ENCODE assay signal across 21 cellular contexts in genomic region chr16:2244926-2245795, GRCh38.
"Had no signal": no experiment of that assay in that cellular context is flagged by ENCODE, and none has a peak within 500 bp of the region (broad histone marks: within the 10 kb centered on the region; RNA-seq: fewer than 3 reads in every experiment).

No MANE protein-coding gene starts in this region.

- H3K36me3 Mint-ChIP-seq: naive B cell had no signal

- H3K27me3 Mint-ChIP-seq: activated B cell treated with CpG ODN at 0.5 μM for 24 hours; activated CD4-positive, alpha-beta T cell treated with anti-CD3 and anti-CD28 coated beads for 36 hours; activated naive CD8-positive, alpha-beta T cell treated with anti-CD3 and anti-CD28 coated beads for 36 hours; naive B cell; stimulated activated naive CD8-positive, alpha-beta T cell treated with anti-CD3 and anti-CD28 coated beads, Interleukin-15, Interleukin-2, amounts not matched to agents 100 ng/mL and 50 ng/mL, for 24 hours had no signal

- H3K9me3 Mint-ChIP-seq: activated B cell treated with CpG ODN at 0.5 μM for 24 hours; activated naive CD8-positive, alpha-beta T cell treated with anti-CD3 and anti-CD28 coated beads for 36 hours; naive B cell; stimulated activated naive CD8-positive, alpha-beta T cell treated with anti-CD3 and anti-CD28 coated beads, Interleukin-15, Interleukin-2, amounts not matched to agents 100 ng/mL and 50 ng/mL, for 24 hours had no signal

- H3K27ac ChIP-seq: coronary artery, lower lobe of right lung, ovary, prostate gland, thyroid gland, upper lobe of right lung had no signal

- H3K4me3 ChIP-seq: coronary artery, lower lobe of right lung, ovary, prostate gland, thyroid gland, upper lobe of right lung had no signal

- ATAC-seq: activated CD4-positive, alpha-beta T cell treated with anti-CD3 and anti-CD28 coated beads for 36 hours; left lobe of liver had no signal

- DNase-seq: activated B cell treated with CpG ODN at 0.5 μM for 24 hours; activated CD4-positive, alpha-beta T cell treated with anti-CD3 and anti-CD28 coated beads for 36 hours; activated CD4-positive, alpha-beta T cell treated with anti-CD3 and anti-CD28 coated beads, Interleukin-2, amount 50 U/mL, for 48 hours; activated naive CD4-positive, alpha-beta T cell treated with Interleukin-2 at 50 U/mL for 16 hours; activated naive CD8-positive, alpha-beta T cell treated with anti-CD3 and anti-CD28 coated beads for 36 hours; activated T-cell treated with anti-CD3 and anti-CD28 coated beads, Interleukin-2, amount 50 U/mL, for 48 hours; cerebellar nuclear complex; endodermal cell; foreskin fibroblast; lower lobe of right lung; naive B cell; ovary; stimulated activated CD4-positive, alpha-beta T cell treated with anti-CD3 and anti-CD28 coated beads, Interleukin-4, amount 100 ng/mL, for 4 hours; T-helper 9 cell; thyroid gland; upper lobe of right lung had no signal

- H3K27ac Mint-ChIP-seq: activated B cell treated with CpG ODN at 0.5 μM for 24 hours; activated CD4-positive, alpha-beta T cell treated with anti-CD3 and anti-CD28 coated beads for 36 hours; activated naive CD8-positive, alpha-beta T cell treated with anti-CD3 and anti-CD28 coated beads for 36 hours; endodermal cell; stimulated activated naive CD8-positive, alpha-beta T cell treated with anti-CD3 and anti-CD28 coated beads, Interleukin-15, Interleukin-2, amounts not matched to agents 100 ng/mL and 50 ng/mL, for 24 hours had no signal

- H3K36me3 ChIP-seq: ovary had no signal

- H3K4me1 Mint-ChIP-seq: activated CD4-positive, alpha-beta T cell treated with anti-CD3 and anti-CD28 coated beads for 36 hours; activated naive CD8-positive, alpha-beta T cell treated with anti-CD3 and anti-CD28 coated beads for 36 hours; endodermal cell had no signal

- H3K4me3 Mint-ChIP-seq: activated B cell treated with CpG ODN at 0.5 μM for 24 hours; activated CD4-positive, alpha-beta T cell treated with anti-CD3 and anti-CD28 coated beads for 36 hours; activated naive CD8-positive, alpha-beta T cell treated with anti-CD3 and anti-CD28 coated beads for 36 hours; endodermal cell; stimulated activated naive CD8-positive, alpha-beta T cell treated with anti-CD3 and anti-CD28 coated beads, Interleukin-15, Interleukin-2, amounts not matched to agents 100 ng/mL and 50 ng/mL, for 24 hours had no signal

- FAIRE-seq: keratinocyte had no signal

- H3K27me3 ChIP-seq: ovary, thyroid gland, upper lobe of right lung had no signal

- H3K4me1 ChIP-seq: prostate gland had no signal

- H3K9me3 ChIP-seq: lower lobe of right lung, ovary, prostate gland, thyroid gland, upper lobe of right lung had no signal
